ENCODE assay signal across 21 cellular contexts in genomic region chr4:154364012-154364863, GRCh38.
DNase-seq lines count a peak whose midpoint lies in the region; ATAC-seq and TF ChIP-seq lines count a peak whose summit lies in the region.
"Had no signal": no experiment of that assay in that cellular context is flagged by ENCODE, and none has a peak within 500 bp of the region (broad histone marks: within the 10 kb centered on the region; RNA-seq: fewer than 3 reads in every experiment).

No MANE protein-coding gene starts in this region.

- intact Hi-C loops in activated CD8-positive, alpha-beta T cell treated with anti-CD3 and anti-CD28 coated beads for 36 hours (cut with micrococcal nuclease): no loop called here

- no peaks in the 10 kb centered on the region for H4K20me1 ChIP-seq in Loucy (ENCODE audit: insufficient read depth, low read length, poor library complexity, severe bottlenecking)

- no peak overlapping the region for H3K4me3 Mint-ChIP-seq in activated CD8-positive, alpha-beta T cell treated with anti-CD3 and anti-CD28 coated beads for 36 hours
- H3K4me3 Mint-ChIP-seq: activated CD4-positive, alpha-beta memory T cell treated with anti-CD3 and anti-CD28 coated beads, Interleukin-2, amount 10 ng/mL, durations not matched to agents 7 days and 5 days; WTC11 had no signal

- no peak overlapping the region for H3K18ac ChIP-seq in mesenchymal stem cell (ENCODE audit: low read depth in 1 of 2, low read length in 2 of 2)

- H2BK12ac ChIP-seq in mesenchymal stem cell (ENCODE audit: low read length in 2 of 2): no peak overlapping the region

- TF ChIP-seq CTCF in Loucy (conservative IDR thresholded peaks at IDR 0.05; ENCODE audit: low read length): no peak
- no peak for TF ChIP-seq CTCF in activated CD8-positive, alpha-beta T cell treated with anti-CD3 and anti-CD28 coated beads for 36 hours (IDR thresholded peaks at IDR 0.05)

- H2AK5ac ChIP-seq in mesenchymal stem cell (ENCODE audit: low read length, severe bottlenecking): no peak overlapping the region

- H2BK120ac ChIP-seq in mesenchymal stem cell (ENCODE audit: low read depth, low read length): no peak overlapping the region

- peaks cover 2% of the 10 kb centered on the region for H3K27me3 Mint-ChIP-seq in activated CD8-positive, alpha-beta T cell treated with anti-CD3 and anti-CD28 coated beads for 36 hours

- H3K9ac ChIP-seq in Loucy (ENCODE audit: low read depth, low read length, poor library complexity, severe bottlenecking) (no peak overlapping the region), mesenchymal stem cell (ENCODE audit: low read length) (peak overlapping the region; percentile 12), stomach smooth muscle (ENCODE audit: low read length in 2 of 2) (peak overlapping the region in 1 of 2 donors; percentile 14)

- H3K27me3 ChIP-seq in Loucy (ENCODE audit: insufficient read depth, low read length, poor library complexity, severe bottlenecking) (no peaks in the 10 kb centered on the region), mesenchymal stem cell (ENCODE audit: control insufficient read depth in 1 of 2, insufficient read depth in 1 of 2, low read length in 2 of 2) (peaks cover 0 to 3% of the 10 kb centered on the region in 2 experiments), stomach smooth muscle (ENCODE audit: control insufficient read depth in 1 of 2, insufficient read depth in 2 of 2, low read length in 2 of 2) (no peaks in the 10 kb centered on the region)
- H3K27me3 ChIP-seq: pancreas, right lobe of liver had no signal

- CTCF ChIA-PET in activated CD8-positive, alpha-beta T cell treated with anti-CD3 and anti-CD28 coated beads for 36 hours (lab: Charles Lee): no interaction called here

- no peak for ATAC-seq in activated CD8-positive, alpha-beta T cell treated with anti-CD3 and anti-CD28 coated beads for 36 hours
- ATAC-seq in HG03097 (IDR thresholded peaks at IDR 0.05; ENCODE audit: low FRiP score, unreplicated experiment) (no peak), HG02852 (IDR thresholded peaks at IDR 0.05; ENCODE audit: unreplicated experiment) (no peak)
- ATAC-seq: GM12878, right lobe of liver, WTC11 had no signal

- H3K4me3 ChIP-seq in Loucy (ENCODE audit: low read length, poor library complexity, severe bottlenecking): no peak overlapping the region
- H3K4me3 ChIP-seq in mesenchymal stem cell (ENCODE audit: insufficient read depth in 1 of 2, low read depth in 1 of 2, low read length in 2 of 2): no peak overlapping the region
- H3K4me3 ChIP-seq in stomach smooth muscle (ENCODE audit: low read length in 2 of 2): peak overlapping the region in 1 of 2 donors; percentile 40
- H3K4me3 ChIP-seq: GM12878, pancreas, right lobe of liver had no signal

- H3F3A ChIP-seq in Loucy (ENCODE audit: low read depth): no peaks in the 10 kb centered on the region; the same call in 1 of the 2 replicates

- H3K79me2 ChIP-seq in Loucy (ENCODE audit: insufficient read depth, low read length): no peaks in the 10 kb centered on the region

- H3K36me3 ChIP-seq in Loucy (ENCODE audit: insufficient read depth, low read length) (no peaks in the 10 kb centered on the region), mesenchymal stem cell (ENCODE audit: control insufficient read depth in 1 of 2, insufficient read depth in 2 of 2, low read depth in 1 of 2, low read length in 2 of 2) (no peaks in the 10 kb centered on the region), stomach smooth muscle (ENCODE audit: control insufficient read depth in 2 of 2, insufficient read depth in 2 of 2, low read length in 2 of 2) (no peaks in the 10 kb centered on the region)
- H3K36me3 ChIP-seq: pancreas, right lobe of liver had no signal

- H3K4me1 ChIP-seq in Loucy (ENCODE audit: insufficient read depth, low read length, poor library complexity, severe bottlenecking): peaks cover 59% of the 10 kb centered on the region
- no peaks in the 10 kb centered on the region for H3K4me1 ChIP-seq in mesenchymal stem cell (ENCODE audit: control insufficient read depth, insufficient read depth, low read depth, low read length)
- peaks cover 17% of the 10 kb centered on the region for H3K4me1 ChIP-seq in stomach smooth muscle (ENCODE audit: control insufficient read depth, insufficient read depth, low read length)
- H3K4me1 ChIP-seq: pancreas, right lobe of liver had no signal

- H2BK15ac ChIP-seq in mesenchymal stem cell (ENCODE audit: low read depth, poor library complexity, severe bottlenecking): no peak overlapping the region

- H3K27ac ChIP-seq in mesenchymal stem cell (ENCODE audit: low read length, poor library complexity, severe bottlenecking): no peak overlapping the region
- H3K27ac ChIP-seq in stomach smooth muscle (ENCODE audit: low read length): peak overlapping the region; percentile 38
- H3K27ac ChIP-seq: pancreas, right lobe of liver had no signal

- WGBS in mesenchymal stem cell: 89% methylated on average over 6 of the region's 8 CpGs

- H3K79me1 ChIP-seq in mesenchymal stem cell (replicated peaks; ENCODE audit: low read length, poor library complexity, severe bottlenecking): no peaks in the 10 kb centered on the region

- DNase-seq in cerebellum (ENCODE audit: low spot score) (peak; percentile 8), mesenchymal stem cell (no peak), NOMO-1 treated with dmso at 0.1 percent for 144 hours (lab: John Stamatoyannopoulos, UW; ENCODE audit: unreplicated experiment) (no peak)
- no peak for DNase-seq in activated CD8-positive, alpha-beta T cell treated with anti-CD3 and anti-CD28 coated beads for 36 hours
- DNase-seq: activated CD4-positive, alpha-beta memory T cell treated with anti-CD3 and anti-CD28 coated beads, Interleukin-2, amount 10 ng/mL, durations not matched to agents 7 days and 5 days; activated naive CD4-positive, alpha-beta T cell treated with Interleukin-2 at 50 U/mL for 16 hours; central memory CD4-positive, alpha-beta T cell; DMS79 treated with DMSO at 0.1 percent for 48 hours; effector CD8-positive, alpha-beta T cell; islet precursor cell; KG1; MV-4-11; NCI-H524; pancreas; right lobe of liver had no signal

- 0 out of 2 replicates have a peak overlapping the region, but pooled peaks have one; percentile 37 for H2AFZ ChIP-seq in Loucy (ENCODE audit: low read length)
- H2AFZ ChIP-seq in mesenchymal stem cell (ENCODE audit: low read depth, low read length): no peak overlapping the region

- H4K8ac ChIP-seq in mesenchymal stem cell (ENCODE audit: low read length): no peak overlapping the region

- no peaks in the 10 kb centered on the region for H3K36me3 Mint-ChIP-seq in activated CD8-positive, alpha-beta T cell treated with anti-CD3 and anti-CD28 coated beads for 36 hours (ENCODE audit: low read depth)
- H3K36me3 Mint-ChIP-seq: WTC11 had no signal

- no peak overlapping the region for H3K4ac ChIP-seq in mesenchymal stem cell (ENCODE audit: low read depth in 1 of 2, low read length in 2 of 2)

- POLR2A ChIA-PET in activated CD8-positive, alpha-beta T cell treated with anti-CD3 and anti-CD28 coated beads for 36 hours (lab: Charles Lee): interaction anchor here (0.6 kb wide), 1 partner anchor 12 kb away, joined by 4 read pairs; no protein-coding TSS in a partner anchor

- H3K4me1 Mint-ChIP-seq in activated CD8-positive, alpha-beta T cell treated with anti-CD3 and anti-CD28 coated beads for 36 hours (ENCODE audit: low read depth): peaks cover 18% of the 10 kb centered on the region

- no peak overlapping the region for H3K4me2 ChIP-seq in Loucy (ENCODE audit: low read depth, low read length, poor library complexity, severe bottlenecking)
- H3K4me2 ChIP-seq in mesenchymal stem cell (ENCODE audit: low read length, poor library complexity, severe bottlenecking): no peak overlapping the region

- H3K9me2 ChIP-seq in Loucy (replicated peaks; ENCODE audit: low read depth, low read length): no peaks in the 10 kb centered on the region

- no peaks in the 10 kb centered on the region for H3K9me3 Mint-ChIP-seq in activated CD8-positive, alpha-beta T cell treated with anti-CD3 and anti-CD28 coated beads for 36 hours
- H3K9me3 Mint-ChIP-seq: activated CD4-positive, alpha-beta memory T cell treated with anti-CD3 and anti-CD28 coated beads, Interleukin-2, amount 10 ng/mL, durations not matched to agents 7 days and 5 days; WTC11 had no signal

- no peak overlapping the region for H3K27ac Mint-ChIP-seq in activated CD8-positive, alpha-beta T cell treated with anti-CD3 and anti-CD28 coated beads for 36 hours
- H3K27ac Mint-ChIP-seq: activated CD4-positive, alpha-beta memory T cell treated with anti-CD3 and anti-CD28 coated beads, Interleukin-2, amount 10 ng/mL, durations not matched to agents 7 days and 5 days; WTC11 had no signal

- no peak overlapping the region for H3K23ac ChIP-seq in mesenchymal stem cell (ENCODE audit: low read length in 2 of 2)

- no peak overlapping the region for H3K14ac ChIP-seq in mesenchymal stem cell (ENCODE audit: low read length in 2 of 2)

- no peak overlapping the region for H4K91ac ChIP-seq in mesenchymal stem cell (ENCODE audit: low read length)

- no peaks in the 10 kb centered on the region for H3K9me3 ChIP-seq in Loucy (ENCODE audit: insufficient read depth, low read depth, low read length)
- H3K9me3 ChIP-seq in mesenchymal stem cell (ENCODE audit: control insufficient read depth, low read length): no peaks in the 10 kb centered on the region
- H3K9me3 ChIP-seq in stomach smooth muscle (ENCODE audit: control insufficient read depth in 2 of 2, low read length in 2 of 2): no peaks in the 10 kb centered on the region
- H3K9me3 ChIP-seq: pancreas, right lobe of liver had no signal

- no peak overlapping the region for H2BK5ac ChIP-seq in mesenchymal stem cell (ENCODE audit: low read depth, low read length, poor library complexity, severe bottlenecking)
